Comparison of ENCODE assay signal across 8 cellular contexts in genomic region chr5:73498057-73498992, GRCh38. TPM values are rescaled to one million over a fixed set of nuclear protein-coding genes. Genes with fewer than 3 reads are reported as not detected.
A peak's percentile ranks its signal among the peaks of the same experiment; 100 is the strongest.
DNase-seq lines count a peak whose midpoint lies in the region; ATAC-seq and TF ChIP-seq lines count a peak whose summit lies in the region.

BTF3 (plus strand) TSS chr5:73498442; CDS start chr5:73498668, 226 bp downstream.

- H3K27me3 ChIP-seq in layer of hippocampus (ENCODE audit: control insufficient read depth, insufficient read depth, low read length): no peaks in the 10 kb centered on the region

- H3K4me3 ChIP-seq in choroid plexus epithelial cell (ENCODE audit: low read depth, low read length): peak within 1 kb of the TSS; percentile 89

- intact Hi-C loops in activated CD4-positive, alpha-beta T cell treated with anti-CD3 and anti-CD28 coated beads for 36 hours (cut with DNase I, micrococcal nuclease): loop anchor here (1.0 to 10.0 kb wide), 7 partner anchors 50 to 1911 kb away; partner anchors contain the start of genes ANKRA2 (in 2 of the 2), FOXD1 (in 2 of the 2), UTP15 (in 2 of the 2) and FCHO2 (in 1 of the 2)

- H3K4me3 Mint-ChIP-seq in activated CD4-positive, alpha-beta T cell treated with anti-CD3 and anti-CD28 coated beads for 36 hours: peak within 1 kb of the TSS; percentile 87

- peaks cover 2% of the 10 kb centered on the region for H3K27me3 Mint-ChIP-seq in activated CD4-positive, alpha-beta T cell treated with anti-CD3 and anti-CD28 coated beads for 36 hours

- DNase-seq in AML-193 (lab: John Stamatoyannopoulos, UW) (peak; percentile 87 to 90), NCI-H510A treated with DMSO at 0.1 percent for 48 hours (lab: John Stamatoyannopoulos, UW) (peak; percentile 83), choroid plexus epithelial cell (ENCODE audit: low read depth) (peak; percentile 98)
- peak; percentile 96 for DNase-seq in activated CD4-positive, alpha-beta T cell treated with anti-CD3 and anti-CD28 coated beads for 36 hours
- peak; percentile 88 to 90 for DNase-seq in stimulated activated CD4-positive, alpha-beta T cell treated with anti-CD3 and anti-CD28 coated beads, Interleukin-1b, Interleukin-23, amount 100 ng/mL, for 4 hours (ENCODE audit: low read depth in 2 of 2)

- CTCF ChIA-PET in activated CD4-positive, alpha-beta T cell treated with anti-CD3 and anti-CD28 coated beads for 36 hours (lab: Charles Lee): interaction anchor here (0.6 to 2.6 kb wide), 7 partner anchors 8 to 253 kb away, joined by 3 to 6 read pairs (median 4); no protein-coding TSS in a partner anchor

- peak; percentile 96 for TF ChIP-seq POLR2A in GM19193 (IDR thresholded peaks at IDR 0.05; ENCODE audit: extremely low read depth, insufficient read depth, insufficient read length)

- no peak for TF ChIP-seq CTCF in choroid plexus epithelial cell (conservative IDR thresholded peaks at IDR 0.05; ENCODE audit: low read depth, low read length)

- ATAC-seq in HG03439 (IDR thresholded peaks at IDR 0.05; ENCODE audit: unreplicated experiment): peak; percentile 95
- ATAC-seq in activated CD4-positive, alpha-beta T cell treated with anti-CD3 and anti-CD28 coated beads for 36 hours: peak; percentile 95

- H3K4me1 Mint-ChIP-seq in activated CD4-positive, alpha-beta T cell treated with anti-CD3 and anti-CD28 coated beads for 36 hours: peaks cover 35% of the 10 kb centered on the region

- H3K27ac ChIP-seq in layer of hippocampus (ENCODE audit: low read depth, low read length): peak within 1 kb of the TSS; percentile 91

- H3K36me3 Mint-ChIP-seq in activated CD4-positive, alpha-beta T cell treated with anti-CD3 and anti-CD28 coated beads for 36 hours (ENCODE audit: low read depth): peaks cover 42% of the 10 kb centered on the region

- POLR2A ChIA-PET in activated CD4-positive, alpha-beta T cell treated with anti-CD3 and anti-CD28 coated beads for 36 hours (lab: Charles Lee): interaction anchor here (0.8 to 1.1 kb wide), 2 partner anchors 20 to 65 kb away, joined by 3 read pairs; no protein-coding TSS in a partner anchor

- peak within 1 kb of the TSS; percentile 98 for H3K27ac Mint-ChIP-seq in activated CD4-positive, alpha-beta T cell treated with anti-CD3 and anti-CD28 coated beads for 36 hours

- H3K9me3 Mint-ChIP-seq in activated CD4-positive, alpha-beta T cell treated with anti-CD3 and anti-CD28 coated beads for 36 hours (ENCODE audit: low read depth): no peaks in the 10 kb centered on the region

RNA-seq across cellular contexts. Expression of gene BTF3, which starts in this region (rescaled TPM):
- 1,000 to 10,000 TPM; 1,030 to 1,213 TPM for total RNA-seq in activated CD4-positive, alpha-beta T cell treated with anti-CD3 and anti-CD28 coated beads for 36 hours

Comparison
In these comparisons a context has a peak if more than half of its experiments do, and no peak if none do; other contexts are left out.
1. Peak in every context shown above with its lines: DNase-seq, ATAC-seq, H3K4me3 ChIP-seq and H3K27ac ChIP-seq.